16 cellular contexts compared by ENCODE assay signal in genomic region chr2:44956841-44957240, GRCh38. TPM values are rescaled to one million over a fixed set of nuclear protein-coding genes. Genes with fewer than 3 reads are reported as not detected.
A peak's percentile ranks its signal among the peaks of the same experiment; 100 is the strongest.
DNase-seq lines count a peak whose midpoint lies in the region; ATAC-seq and TF ChIP-seq lines count a peak whose summit lies in the region.
"Had no signal": no experiment of that assay in that cellular context is flagged by ENCODE, and none has a peak within 500 bp of the region (broad histone marks: within the 10 kb centered on the region; RNA-seq: fewer than 3 reads in every experiment).

No MANE protein-coding gene starts in this region.

- H3K9me3 ChIP-seq in WERI-Rb-1 (ENCODE audit: severe bottlenecking) (no peaks in the 10 kb centered on the region), osteoblast (ENCODE audit: low read depth, low read length) (no peaks in the 10 kb centered on the region)
- H3K9me3 ChIP-seq: Caco-2, SJCRH30 had no signal

- no peak overlapping the region for H2AFZ ChIP-seq in osteoblast (ENCODE audit: low read length)

- DNase-seq in COR-L47 (lab: John Stamatoyannopoulos, UW) (peak; percentile 42), M059J (ENCODE audit: low read depth) (peak; percentile 29), WERI-Rb-1 (no peak), osteoblast (ENCODE audit: insufficient read length, low spot score, missing footprints) (peak; percentile 30)
- no peak for DNase-seq in activated CD4-positive, alpha-beta T cell treated with anti-CD3 and anti-CD28 coated beads, Interleukin-2, amount 10 ng/mL, durations not matched to agents 24 days and 14 days
- DNase-seq in activated CD4-positive, alpha-beta T cell treated with anti-CD3 and anti-CD28 coated beads for 36 hours: no peak
- DNase-seq: DMS153, MV-4-11, NCI-H1436, NCI-H345, OCI-M1 had no signal

- no peak overlapping the region for H3K27ac Mint-ChIP-seq in activated CD4-positive, alpha-beta T cell treated with anti-CD3 and anti-CD28 coated beads, Interleukin-2, amount 10 ng/mL, durations not matched to agents 24 days and 14 days
- H3K27ac Mint-ChIP-seq in activated CD4-positive, alpha-beta T cell treated with anti-CD3 and anti-CD28 coated beads for 36 hours: no peak overlapping the region

- no peaks in the 10 kb centered on the region for H3K9me3 Mint-ChIP-seq in activated CD4-positive, alpha-beta T cell treated with anti-CD3 and anti-CD28 coated beads, Interleukin-2, amount 10 ng/mL, durations not matched to agents 24 days and 14 days
- H3K9me3 Mint-ChIP-seq in activated CD4-positive, alpha-beta T cell treated with anti-CD3 and anti-CD28 coated beads for 36 hours (ENCODE audit: low read depth): no peaks in the 10 kb centered on the region

- intact Hi-C loops in activated CD4-positive, alpha-beta T cell treated with anti-CD3 and anti-CD28 coated beads, Interleukin-2, amount 10 ng/mL, durations not matched to agents 24 days and 14 days (cut with micrococcal nuclease): loop anchor here (5.0 kb wide), 3 partner anchors 395 to 870 kb away; no protein-coding TSS in a partner anchor
- intact Hi-C loops in activated CD4-positive, alpha-beta T cell treated with anti-CD3 and anti-CD28 coated beads for 36 hours (cut with DNase I, micrococcal nuclease): loop anchor here (5.0 kb wide), 3 partner anchors 565 to 1080 kb away; no protein-coding TSS in a partner anchor

- no peaks in the 10 kb centered on the region for H3K79me2 ChIP-seq in osteoblast (ENCODE audit: insufficient read depth, low read length)

- no peak overlapping the region for H3K4me2 ChIP-seq in osteoblast (ENCODE audit: insufficient read depth, low read length)

- H3K27ac ChIP-seq in WERI-Rb-1 (peak overlapping the region; percentile 52; the same call in 1 of the 2 replicates), osteoblast (ENCODE audit: low read depth, low read length) (no peak overlapping the region)
- H3K27ac ChIP-seq: HL-60, RWPE1, SJCRH30 had no signal

- POLR2A ChIA-PET in activated CD4-positive, alpha-beta T cell treated with anti-CD3 and anti-CD28 coated beads for 36 hours (lab: Charles Lee): interaction anchor here (0.7 kb wide), 1 partner anchor 13 kb away, joined by 3 read pairs; no protein-coding TSS in a partner anchor

- no peak overlapping the region for H3K4me3 ChIP-seq in WERI-Rb-1 (ENCODE audit: low read depth, low read length)
- no peak overlapping the region for H3K4me3 ChIP-seq in osteoblast (ENCODE audit: insufficient read depth, low read length)
- H3K4me3 ChIP-seq: SJCRH30 had no signal

- H3K4me1 ChIP-seq in osteoblast (ENCODE audit: insufficient read depth, low read length): peaks cover 14% of the 10 kb centered on the region
- H3K4me1 ChIP-seq: Caco-2 had no signal

- H3K36me3 ChIP-seq in WERI-Rb-1 (peaks cover 4% of the 10 kb centered on the region; the same call in 1 of the 2 replicates), osteoblast (ENCODE audit: insufficient read depth, low read length) (no peaks in the 10 kb centered on the region)
- H3K36me3 ChIP-seq: SJCRH30 had no signal

- peaks cover 11% of the 10 kb centered on the region for H3K4me1 Mint-ChIP-seq in activated CD4-positive, alpha-beta T cell treated with anti-CD3 and anti-CD28 coated beads, Interleukin-2, amount 10 ng/mL, durations not matched to agents 24 days and 14 days
- peaks cover 11% of the 10 kb centered on the region for H3K4me1 Mint-ChIP-seq in activated CD4-positive, alpha-beta T cell treated with anti-CD3 and anti-CD28 coated beads for 36 hours

- CTCF ChIA-PET in activated CD4-positive, alpha-beta T cell treated with anti-CD3 and anti-CD28 coated beads for 36 hours (lab: Charles Lee): interaction anchor here (0.6 to 6.0 kb wide), 13 partner anchors 8 to 956 kb away, joined by 3 to 93 read pairs (median 8); no protein-coding TSS in a partner anchor

- ATAC-seq in GM19452 (IDR thresholded peaks at IDR 0.05; ENCODE audit: unreplicated experiment): no peak
- ATAC-seq in activated CD4-positive, alpha-beta T cell treated with anti-CD3 and anti-CD28 coated beads for 36 hours: no peak

- peaks cover 60% of the 10 kb centered on the region for H3K27me3 Mint-ChIP-seq in activated CD4-positive, alpha-beta T cell treated with anti-CD3 and anti-CD28 coated beads, Interleukin-2, amount 10 ng/mL, durations not matched to agents 24 days and 14 days
- peaks cover 47% of the 10 kb centered on the region for H3K27me3 Mint-ChIP-seq in activated CD4-positive, alpha-beta T cell treated with anti-CD3 and anti-CD28 coated beads for 36 hours

- no peak overlapping the region for H3K4me3 Mint-ChIP-seq in activated CD4-positive, alpha-beta T cell treated with anti-CD3 and anti-CD28 coated beads, Interleukin-2, amount 10 ng/mL, durations not matched to agents 24 days and 14 days
- no peak overlapping the region for H3K4me3 Mint-ChIP-seq in activated CD4-positive, alpha-beta T cell treated with anti-CD3 and anti-CD28 coated beads for 36 hours

- H3K36me3 Mint-ChIP-seq in activated CD4-positive, alpha-beta T cell treated with anti-CD3 and anti-CD28 coated beads, Interleukin-2, amount 10 ng/mL, durations not matched to agents 24 days and 14 days (ENCODE audit: low read depth): no peaks in the 10 kb centered on the region
- no peaks in the 10 kb centered on the region for H3K36me3 Mint-ChIP-seq in activated CD4-positive, alpha-beta T cell treated with anti-CD3 and anti-CD28 coated beads for 36 hours (ENCODE audit: low read depth)

- no peaks in the 10 kb centered on the region for H4K20me1 ChIP-seq in osteoblast (ENCODE audit: insufficient read depth, low read length)

- TF ChIP-seq CTCF in WERI-Rb-1 (IDR thresholded peaks at IDR 0.05; ENCODE audit: low read depth, low read length) (no peak), osteoblast (IDR thresholded peaks at IDR 0.05; ENCODE audit: extremely low read depth, low read depth, low read length) (no peak)

- H3K27me3 ChIP-seq in WERI-Rb-1 (ENCODE audit: insufficient read depth, low read depth, severe bottlenecking) (no peaks in the 10 kb centered on the region), osteoblast (ENCODE audit: insufficient read depth, low read length) (peaks cover 43% of the 10 kb centered on the region)
- H3K27me3 ChIP-seq: SJCRH30 had no signal

RNA-seq across cellular contexts. Expression of gene SIX3, which starts 15.3 kb away (rescaled TPM):
- not detected in 2 replicates for total RNA-seq in M059J (2014; rRNA removed; shearing (Covaris generic))
- total RNA-seq in osteoblast: not detected in 2 replicates
- total RNA-seq in activated CD4-positive, alpha-beta T cell treated with anti-CD3 and anti-CD28 coated beads, Interleukin-2, amount 10 ng/mL, durations not matched to agents 24 days and 14 days: not detected in 2 replicates
- total RNA-seq in activated CD4-positive, alpha-beta T cell treated with anti-CD3 and anti-CD28 coated beads for 36 hours: not detected
- total RNA-seq: Caco-2 had no signal

RNA-seq across cellular contexts. Expression of gene SIX2, which starts 52.4 kb away (rescaled TPM):
- total RNA-seq in M059J (2014; rRNA removed; shearing (Covaris generic)): 0.37 TPM in 1 of 2 replicates, not detected in the other
- 14.8 and 15.9 TPM in 2 replicates for total RNA-seq in osteoblast
- total RNA-seq in activated CD4-positive, alpha-beta T cell treated with anti-CD3 and anti-CD28 coated beads, Interleukin-2, amount 10 ng/mL, durations not matched to agents 24 days and 14 days: not detected in 2 replicates
- total RNA-seq in activated CD4-positive, alpha-beta T cell treated with anti-CD3 and anti-CD28 coated beads for 36 hours: not detected

Comparison
In these comparisons a context has a peak if more than half of its experiments do, and no peak if none do; other contexts are left out.
1. DNase-seq: peak in COR-L47 (single experiment), M059J (single experiment) and osteoblast (single experiment); none in WERI-Rb-1 (single experiment), activated CD4-positive, alpha-beta T cell treated with anti-CD3 and anti-CD28 coated beads, Interleukin-2, amount 10 ng/mL, durations not matched to agents 24 days and 14 days (single experiment) and activated CD4-positive, alpha-beta T cell treated with anti-CD3 and anti-CD28 coated beads for 36 hours (single experiment).
2. RNA of gene SIX2, which starts 52.4 kb away (total RNA-seq): 14.8 to 15.9 TPM in osteoblast; 0.37 TPM in M059J, not detected in activated CD4-positive, alpha-beta T cell treated with anti-CD3 and anti-CD28 coated beads, Interleukin-2, amount 10 ng/mL, durations not matched to agents 24 days and 14 days and not detected in activated CD4-positive, alpha-beta T cell treated with anti-CD3 and anti-CD28 coated beads for 36 hours; every median in the first group is over 10 times any median in the second.